In the genomic region with DNA sequence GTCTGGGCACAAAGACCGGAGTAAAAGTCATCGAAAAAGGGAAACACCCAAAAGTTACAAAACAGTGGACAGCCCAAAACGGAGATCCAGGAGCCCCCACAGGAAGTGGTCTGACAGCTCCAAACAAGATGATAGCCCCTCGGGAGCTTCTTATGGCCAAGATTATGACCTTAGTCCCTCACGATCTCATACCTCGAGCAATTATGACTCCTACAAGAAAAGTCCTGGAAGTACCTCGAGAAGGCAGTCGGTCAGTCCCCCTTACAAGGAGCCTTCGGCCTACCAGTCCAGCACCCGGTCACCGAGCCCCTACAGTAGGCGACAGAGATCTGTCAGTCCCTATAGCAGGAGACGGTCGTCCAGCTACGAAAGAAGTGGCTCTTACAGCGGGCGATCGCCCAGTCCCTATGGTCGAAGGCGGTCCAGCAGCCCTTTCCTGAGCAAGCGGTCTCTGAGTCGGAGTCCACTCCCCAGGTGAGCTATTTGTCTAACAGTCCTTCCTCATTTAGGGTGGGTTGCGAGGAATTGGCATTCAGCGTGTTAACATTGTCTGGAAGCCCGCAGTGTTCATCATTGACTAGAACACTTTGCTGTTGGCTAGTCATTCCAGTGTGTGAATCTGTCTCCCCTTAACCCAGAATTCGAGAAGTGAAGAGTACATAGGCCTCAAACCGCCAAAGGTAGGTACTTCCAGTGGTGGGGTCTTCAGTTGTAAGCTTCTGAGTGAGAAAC, we compare ENCODE assay signal across 2 cellular contexts.
TF ChIP-seq lines count a peak whose summit lies in the region.

No MANE protein-coding gene starts in this region.

TF ChIP-seq in H1, 55 proteins besides CTCF, POLR2A, EP300 and RAD21:
- 0 out of 2 replicates have a peak, but pooled peaks have one; percentile 16 for TF ChIP-seq RBBP5 (IDR thresholded peaks at IDR 0.05; ENCODE audit: borderline replicate concordance, low read depth, low read length)
- no peak for TF ChIP-seq SP2 (IDR thresholded peaks at IDR 0.05; ENCODE audit: low read length)

TF ChIP-seq in HEK293T, 16 proteins besides CTCF, POLR2A, EP300 and RAD21:
- TF ChIP-seq FOXA1 (IDR thresholded peaks at IDR 0.05) (no peak), SP1 (IDR thresholded peaks at IDR 0.05) (no peak), ZNF384 (IDR thresholded peaks at IDR 0.05) (no peak), L3MBTL2 (conservative IDR thresholded peaks at IDR 0.05) (no peak), LEF1 (IDR thresholded peaks at IDR 0.05; ENCODE audit: borderline replicate concordance) (no peak), SUZ12 (IDR thresholded peaks at IDR 0.05) (no peak), ARNT (IDR thresholded peaks at IDR 0.05) (no peak), BHLHE40 (IDR thresholded peaks at IDR 0.05; ENCODE audit: borderline replicate concordance) (no peak), ELF4 (IDR thresholded peaks at IDR 0.05) (no peak), FOXM1 (IDR thresholded peaks at IDR 0.05; ENCODE audit: borderline replicate concordance) (no peak), CTBP1 (IDR thresholded peaks at IDR 0.05; ENCODE audit: borderline replicate concordance) (no peak), FOXK2 (IDR thresholded peaks at IDR 0.05) (no peak), NFRKB (IDR thresholded peaks at IDR 0.05) (no peak), TARDBP (IDR thresholded peaks at IDR 0.05) (no peak)
- TF ChIP-seq, protein P1, sequence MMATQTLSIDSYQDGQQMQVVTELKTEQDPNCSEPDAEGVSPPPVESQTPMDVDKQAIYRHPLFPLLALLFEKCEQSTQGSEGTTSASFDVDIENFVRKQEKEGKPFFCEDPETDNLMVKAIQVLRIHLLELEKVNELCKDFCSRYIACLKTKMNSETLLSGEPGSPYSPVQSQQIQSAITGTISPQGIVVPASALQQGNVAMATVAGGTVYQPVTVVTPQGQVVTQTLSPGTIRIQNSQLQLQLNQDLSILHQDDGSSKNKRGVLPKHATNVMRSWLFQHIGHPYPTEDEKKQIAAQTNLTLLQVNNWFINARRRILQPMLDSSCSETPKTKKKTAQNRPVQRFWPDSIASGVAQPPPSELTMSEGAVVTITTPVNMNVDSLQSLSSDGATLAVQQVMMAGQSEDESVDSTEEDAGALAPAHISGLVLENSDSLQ (IDR thresholded peaks at IDR 0.05), result no peak
